ENCODE assay signal across 7 cellular contexts in genomic region chr17:49687878-49688491, GRCh38. TPM values are rescaled to one million over a fixed set of nuclear protein-coding genes. Genes with fewer than 3 reads are reported as not detected.
A peak's percentile ranks its signal among the peaks of the same experiment; 100 is the strongest.
DNase-seq lines count a peak whose midpoint lies in the region; ATAC-seq and TF ChIP-seq lines count a peak whose summit lies in the region.

No MANE protein-coding gene starts in this region.

- no peaks in the 10 kb centered on the region for H3K36me3 Mint-ChIP-seq in WTC11
- peaks cover 5% of the 10 kb centered on the region for H3K36me3 Mint-ChIP-seq in stimulated activated naive CD8-positive, alpha-beta T cell treated with anti-CD3 and anti-CD28 coated beads, Interleukin-15, Interleukin-2, amounts not matched to agents 100 ng/mL and 50 ng/mL, for 24 hours (ENCODE audit: low read depth)

- H3K4me3 Mint-ChIP-seq in WTC11, result no peak overlapping the region
- H3K4me3 Mint-ChIP-seq in stimulated activated naive CD8-positive, alpha-beta T cell treated with anti-CD3 and anti-CD28 coated beads, Interleukin-15, Interleukin-2, amounts not matched to agents 100 ng/mL and 50 ng/mL, for 24 hours, result peak overlapping the region; percentile 67

- CTCF ChIA-PET in WTC11 (lab: Charles Lee), result interaction anchor here (0.6 to 2.4 kb wide), 5 partner anchors 26 to 131 kb away, joined by 3 to 14 read pairs (median 5); no protein-coding TSS in a partner anchor

- H3K4me1 ChIP-seq in BE2C, result no peaks in the 10 kb centered on the region

- peaks cover 23% of the 10 kb centered on the region for H3K4me1 Mint-ChIP-seq in WTC11
- peaks cover 50% of the 10 kb centered on the region for H3K4me1 Mint-ChIP-seq in stimulated activated naive CD8-positive, alpha-beta T cell treated with anti-CD3 and anti-CD28 coated beads, Interleukin-15, Interleukin-2, amounts not matched to agents 100 ng/mL and 50 ng/mL, for 24 hours (ENCODE audit: low read depth)

- H3K36me3 ChIP-seq in BE2C, result no peaks in the 10 kb centered on the region

- no peak overlapping the region for H3K27ac Mint-ChIP-seq in WTC11
- H3K27ac Mint-ChIP-seq in stimulated activated naive CD8-positive, alpha-beta T cell treated with anti-CD3 and anti-CD28 coated beads, Interleukin-15, Interleukin-2, amounts not matched to agents 100 ng/mL and 50 ng/mL, for 24 hours, result peak overlapping the region; percentile 98

- DNase-seq in KBM-7, result peak; percentile 79
- no peak for DNase-seq in WTC11 (ENCODE audit: low spot score)
- DNase-seq in hepatic stellate cell (ENCODE audit: low spot score), result peak; percentile 60
- no peak for DNase-seq in BE2C
- no peak for DNase-seq in T1000 (lab: John Stamatoyannopoulos, UW)

- peaks cover 17% of the 10 kb centered on the region for H3K27me3 ChIP-seq in BE2C

- TF ChIP-seq CTCF in WTC11 (IDR thresholded peaks at IDR 0.05), result no peak
- TF ChIP-seq CTCF in BE2C (IDR thresholded peaks at IDR 0.05; ENCODE audit: low read depth, low read length), result no peak

- no peaks in the 10 kb centered on the region for H3K9me3 ChIP-seq in BE2C

- in situ Hi-C loops in KBM-7 (cut with MboI; ENCODE audit: low pct_unique_long_range_greater_than_20kb, low sequenced_read_pairs), result no loop called here

- H3K9me3 Mint-ChIP-seq in WTC11, result no peaks in the 10 kb centered on the region
- H3K9me3 Mint-ChIP-seq in stimulated activated naive CD8-positive, alpha-beta T cell treated with anti-CD3 and anti-CD28 coated beads, Interleukin-15, Interleukin-2, amounts not matched to agents 100 ng/mL and 50 ng/mL, for 24 hours, result no peaks in the 10 kb centered on the region

- ATAC-seq in WTC11, result no peak
- ATAC-seq in GM21423 (IDR thresholded peaks at IDR 0.05; ENCODE audit: unreplicated experiment), result no peak

- no peak overlapping the region for H3K4me3 ChIP-seq in BE2C (ENCODE audit: low read depth, low read length)

- POLR2A ChIA-PET in WTC11 (lab: Charles Lee), result no interaction called here

- H3K27me3 Mint-ChIP-seq in WTC11 (ENCODE audit: low read depth), result peaks cover 2% of the 10 kb centered on the region; the same call in 1 of the 2 replicates
- H3K27me3 Mint-ChIP-seq in stimulated activated naive CD8-positive, alpha-beta T cell treated with anti-CD3 and anti-CD28 coated beads, Interleukin-15, Interleukin-2, amounts not matched to agents 100 ng/mL and 50 ng/mL, for 24 hours, result no peaks in the 10 kb centered on the region

TF ChIP-seq in WTC11, 78 proteins besides CTCF, POLR2A, EP300 and RAD21:
- peak; percentile 24; the same call in 1 of the 2 replicates for TF ChIP-seq GABPB1 (CRISPR knock-in tag; IDR thresholded peaks at IDR 0.05)
- TF ChIP-seq GRHL2 (CRISPR knock-in tag; IDR thresholded peaks at IDR 0.05; ENCODE audit: insufficient replicate concordance, severe bottlenecking), result no peak

RNA-seq across cellular contexts. Expression of gene SPOP, which starts 10.1 kb away (rescaled TPM):
- 19.2 to 32.4 TPM (median 22.4 TPM) in 3 replicates for total RNA-seq in WTC11 (2021)
- 77.2 TPM for polyA plus RNA-seq in BE2C (2012; ENCODE audit: insufficient read depth, insufficient read length, low read depth)

RNA-seq across cellular contexts. Expression of gene SLC35B1, which starts 19.8 kb away (rescaled TPM):
- total RNA-seq in WTC11 (2021), result 43.7 to 55.9 TPM (median 45.0 TPM) in 3 replicates
- 250 TPM for polyA plus RNA-seq in BE2C (2012; ENCODE audit: insufficient read depth, insufficient read length, low read depth)

Comparison
In these comparisons a context has a peak if more than half of its experiments do, and no peak if none do; other contexts are left out.
1. DNase-seq: peak in KBM-7 (single experiment) and hepatic stellate cell (single experiment); none in WTC11 (single experiment), BE2C (single experiment) and T1000 (single experiment).